Comparison of ENCODE assay signal across 1 cellular context in genomic region chr12:14853966-14854365, GRCh38.
TF ChIP-seq lines count a peak whose summit lies in the region.

No MANE protein-coding gene starts in this region.

TF ChIP-seq in GM23338, 12 proteins besides CTCF, POLR2A, EP300 and RAD21:
- TF ChIP-seq NANOG (IDR thresholded peaks at IDR 0.05; ENCODE audit: borderline replicate concordance) (no peak), JUNB (IDR thresholded peaks at IDR 0.05; ENCODE audit: unreplicated experiment) (no peak), ZNF331 (CRISPR knock-in tag; IDR thresholded peaks at IDR 0.05; ENCODE audit: low read depth) (no peak), EZH2phosphoT487 (IDR thresholded peaks at IDR 0.05; ENCODE audit: unreplicated experiment) (no peak), ZNF114 (CRISPR knock-in tag; IDR thresholded peaks at IDR 0.05) (no peak), CREB1 (CRISPR knock-in tag; IDR thresholded peaks at IDR 0.05; ENCODE audit: low read depth) (no peak), EZH2 (IDR thresholded peaks at IDR 0.05; ENCODE audit: low read depth, unreplicated experiment) (no peak), POLR2AphosphoS5 (IDR thresholded peaks at IDR 0.05; ENCODE audit: low read depth) (no peak), ZNF462 (CRISPR knock-in tag; IDR thresholded peaks at IDR 0.05) (no peak)
